In genomic region chr20:24560571-24561485, GRCh38 we compare ENCODE assay signal across 18 cellular contexts.
"Had no signal": no experiment of that assay in that cellular context is flagged by ENCODE, and none has a peak within 500 bp of the region (broad histone marks: within the 10 kb centered on the region; RNA-seq: fewer than 3 reads in every experiment).

No MANE protein-coding gene starts in this region.

- H3K36me3 ChIP-seq: brain microvascular endothelial cell, left ventricle myocardium inferior, neutrophil, thyroid gland had no signal

- H3K27ac Mint-ChIP-seq: activated CD4-positive, alpha-beta memory T cell treated with anti-CD3 and anti-CD28 coated beads for 36 hours; activated CD8-positive, alpha-beta memory T cell treated with anti-CD3 and anti-CD28 coated beads, Interleukin-2, amount 10 ng/mL, durations not matched to agents 7 days and 5 days; activated naive CD4-positive, alpha-beta T cell treated with anti-CD3 and anti-CD28 coated beads, Interleukin-2, amount 50 U/mL, for 72 hours; natural killer cell; stimulated activated naive B cell treated with anti-CD40 and anti-IgM and Interleukin-4, amounts not matched to agents 10 μg/mL and 1 μg/mL and 100 μg/mL, for 72 hours had no signal

- H3K4me3 Mint-ChIP-seq: activated CD4-positive, alpha-beta memory T cell treated with anti-CD3 and anti-CD28 coated beads for 36 hours; activated CD8-positive, alpha-beta memory T cell treated with anti-CD3 and anti-CD28 coated beads, Interleukin-2, amount 10 ng/mL, durations not matched to agents 7 days and 5 days; natural killer cell; stimulated activated naive B cell treated with anti-CD40 and anti-IgM and Interleukin-4, amounts not matched to agents 10 μg/mL and 1 μg/mL and 100 μg/mL, for 72 hours had no signal

- H3K4me3 ChIP-seq: left ventricle myocardium inferior, thyroid gland had no signal

- DNase-seq: activated CD4-positive, alpha-beta memory T cell treated with anti-CD3 and anti-CD28 coated beads for 36 hours; activated CD8-positive, alpha-beta memory T cell treated with anti-CD3 and anti-CD28 coated beads, Interleukin-2, amount 10 ng/mL, durations not matched to agents 7 days and 5 days; activated effector memory CD4-positive, alpha-beta T cell treated with Interleukin-2 at 50 U/mL for 16 hours; activated T-cell treated with anti-CD3 and anti-CD28 coated beads, Interleukin-2, amount 50 U/mL, for 1 hour; brain microvascular endothelial cell; cerebellar nuclear complex; dermis blood vessel endothelial cell; erythroblast; left ventricle myocardium inferior; mesenchymal stem cell; natural killer cell; stimulated activated CD4-positive, alpha-beta T cell treated with anti-CD3 and anti-CD28 coated beads, Interleukin-15, amount 100 ng/mL, for 24 hours; stimulated activated CD4-positive, alpha-beta T cell treated with anti-CD3 and anti-CD28 coated beads, Interleukin-4, amount 100 ng/mL, for 1 hour; stimulated activated naive B cell treated with anti-CD40 and anti-IgM and Interleukin-4, amounts not matched to agents 10 μg/mL and 1 μg/mL and 100 μg/mL, for 72 hours; T-helper 1 cell; thyroid gland had no signal

- H3K27me3 ChIP-seq: brain microvascular endothelial cell, neutrophil, thyroid gland had no signal

- ATAC-seq: activated CD8-positive, alpha-beta memory T cell treated with anti-CD3 and anti-CD28 coated beads, Interleukin-2, amount 10 ng/mL, durations not matched to agents 7 days and 5 days; natural killer cell; stimulated activated naive B cell treated with anti-CD40 and anti-IgM and Interleukin-4, amounts not matched to agents 10 μg/mL and 1 μg/mL and 100 μg/mL, for 72 hours had no signal

- H3K36me3 Mint-ChIP-seq: activated CD4-positive, alpha-beta memory T cell treated with anti-CD3 and anti-CD28 coated beads for 36 hours; activated CD8-positive, alpha-beta memory T cell treated with anti-CD3 and anti-CD28 coated beads, Interleukin-2, amount 10 ng/mL, durations not matched to agents 7 days and 5 days; natural killer cell; stimulated activated naive B cell treated with anti-CD40 and anti-IgM and Interleukin-4, amounts not matched to agents 10 μg/mL and 1 μg/mL and 100 μg/mL, for 72 hours had no signal

- H3K4me1 Mint-ChIP-seq: activated CD8-positive, alpha-beta memory T cell treated with anti-CD3 and anti-CD28 coated beads, Interleukin-2, amount 10 ng/mL, durations not matched to agents 7 days and 5 days; natural killer cell; stimulated activated naive B cell treated with anti-CD40 and anti-IgM and Interleukin-4, amounts not matched to agents 10 μg/mL and 1 μg/mL and 100 μg/mL, for 72 hours had no signal

- H3K9me3 ChIP-seq: neutrophil, thyroid gland had no signal

- H3K9me3 Mint-ChIP-seq: natural killer cell had no signal

- H3K27ac ChIP-seq: brain microvascular endothelial cell, left ventricle myocardium inferior, neutrophil, thyroid gland had no signal
